28 cellular contexts compared by ENCODE assay signal in the genomic region with DNA sequence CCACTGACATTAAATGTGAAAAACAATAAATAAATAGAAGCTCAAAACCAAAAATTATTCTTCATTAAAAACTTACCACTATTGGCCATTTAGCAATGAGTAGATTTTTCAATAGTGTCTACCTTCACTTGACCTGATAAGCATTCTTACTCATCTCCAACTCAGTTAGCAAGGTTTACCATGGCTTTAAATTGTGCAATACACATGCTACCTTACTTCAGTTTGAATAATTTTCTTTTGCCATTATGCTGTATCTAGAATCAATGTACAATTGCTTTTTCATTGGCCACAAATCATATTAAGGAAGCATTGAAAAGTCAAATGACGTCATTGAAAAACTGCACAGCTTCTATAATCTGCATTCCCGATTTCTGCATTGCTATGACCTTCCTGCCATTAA.
"Had no signal": no experiment of that assay in that cellular context is flagged by ENCODE, and none has a peak within 500 bp of the region (broad histone marks: within the 10 kb centered on the region; RNA-seq: fewer than 3 reads in every experiment).

No MANE protein-coding gene starts in this region.

- FAIRE-seq: colon, endometrium, endothelial cell of umbilical vein, frontal cortex had no signal

- DNase-seq: colonic mucosa; cortex of kidney; dermis blood vessel endothelial cell; dorsolateral prefrontal cortex; effector CD4-positive, alpha-beta T cell; effector CD8-positive, alpha-beta T cell; effector memory CD4-positive, alpha-beta T cell; effector memory CD8-positive, alpha-beta T cell; endodermal cell; erythroblast; esophagus squamous epithelium; foreskin fibroblast; foreskin keratinocyte; foreskin melanocyte; gastrocnemius medialis; glutamatergic neuron; head of caudate nucleus; heart left ventricle; heart right ventricle had no signal

- H3K36me3 ChIP-seq: colonic mucosa, esophagus muscularis mucosa, esophagus squamous epithelium, gastroesophageal sphincter had no signal

- ATAC-seq: effector memory CD8-positive, alpha-beta T cell; esophagus mucosa; foreskin keratinocyte; gastrocnemius medialis; gastroesophageal sphincter; heart left ventricle; heart right ventricle had no signal

- H3K4me3 ChIP-seq: colonic mucosa, coronary artery, dorsolateral prefrontal cortex, esophagus muscularis mucosa, esophagus squamous epithelium, gastrocnemius medialis, gastroesophageal sphincter, heart left ventricle, heart right ventricle had no signal

- H3K9me3 ChIP-seq: colonic mucosa, esophagus muscularis mucosa, esophagus squamous epithelium, gastrocnemius medialis, gastroesophageal sphincter, heart left ventricle, heart right ventricle had no signal

- H3K27ac ChIP-seq: colonic mucosa, coronary artery, epithelial cell of prostate, esophagus muscularis mucosa, esophagus squamous epithelium, foreskin keratinocyte, gastrocnemius medialis, gastroesophageal sphincter, heart left ventricle, heart right ventricle had no signal

- H3K27me3 ChIP-seq: colonic mucosa, dorsolateral prefrontal cortex, esophagus muscularis mucosa, esophagus squamous epithelium, foreskin keratinocyte, gastrocnemius medialis, gastroesophageal sphincter, heart left ventricle, heart right ventricle had no signal

- H3K4me1 ChIP-seq: colonic mucosa, esophagus muscularis mucosa, esophagus squamous epithelium, foreskin keratinocyte, gastrocnemius medialis, gastroesophageal sphincter had no signal
